14 cellular contexts compared by ENCODE assay signal in the genomic region with DNA sequence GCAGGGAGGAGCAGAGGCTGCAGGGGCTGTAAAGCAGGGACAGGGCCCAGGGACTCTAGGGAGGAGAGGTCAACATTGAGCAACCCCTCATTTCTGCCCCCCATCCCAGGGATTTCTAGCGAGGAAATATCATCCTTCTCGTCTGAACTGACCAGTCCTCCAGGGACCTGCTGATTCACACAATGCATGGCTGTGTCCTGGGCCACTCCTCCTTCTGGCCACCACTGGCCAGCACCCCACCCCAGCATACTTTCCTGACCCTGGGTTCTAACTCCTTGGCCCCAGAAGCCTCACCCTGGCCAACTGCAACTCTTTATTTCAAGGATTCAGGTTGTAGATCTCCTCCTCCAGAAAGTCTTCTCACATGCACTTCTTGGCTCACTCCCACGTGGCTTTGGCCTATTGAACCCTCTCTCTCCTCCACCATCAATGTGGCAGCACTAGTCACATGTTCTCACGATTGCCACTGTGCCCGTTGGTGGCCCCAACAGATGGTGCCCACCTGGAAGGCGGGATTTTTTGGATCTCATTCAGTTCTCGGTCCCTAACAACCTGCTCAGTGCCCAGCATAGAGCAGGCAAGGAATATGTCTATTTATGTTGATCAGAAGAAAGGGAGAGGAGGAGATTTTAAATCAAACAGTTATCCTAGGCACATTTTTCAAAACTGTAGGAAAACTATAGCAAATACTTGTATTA. TPM values are rescaled to one million over a fixed set of nuclear protein-coding genes. Genes with fewer than 3 reads are reported as not detected.
A peak's percentile ranks its signal among the peaks of the same experiment; 100 is the strongest.
DNase-seq lines count a peak whose midpoint lies in the region; ATAC-seq, FAIRE-seq and TF ChIP-seq lines count a peak whose summit lies in the region.
"Had no signal": no experiment of that assay in that cellular context is flagged by ENCODE, and none has a peak within 500 bp of the region (broad histone marks: within the 10 kb centered on the region; RNA-seq: fewer than 3 reads in every experiment).

No MANE protein-coding gene starts in this region.

- POLR2A ChIA-PET in HCT116 (lab: Charles Lee) (no interaction called here), SK-N-SH (lab: Yijun Ruan, JAX) (no interaction called here)

- H3K4me1 ChIP-seq in HCT116 (ENCODE audit: control insufficient read depth in 1 of 2, insufficient read depth in 2 of 2, low read length in 2 of 2) (peaks cover 76 to 92% of the 10 kb centered on the region in 2 experiments), right atrium auricular region (peaks cover 0 to 82% of the 10 kb centered on the region in 2 donors), SK-N-SH (ENCODE audit: control insufficient read depth in 1 of 2, insufficient read depth in 2 of 2, low read depth in 1 of 2, low read length in 1 of 2) (peaks cover 9 to 49% of the 10 kb centered on the region in 2 experiments; a peak in 1 of 4 replicates)
- H3K4me1 ChIP-seq: parathyroid adenoma had no signal

- CTCF ChIA-PET in HCT116 (lab: Charles Lee) = interaction anchor here (0.8 kb wide), 1 partner anchor 10 kb away, joined by 3 read pairs; no protein-coding TSS in a partner anchor
- CTCF ChIA-PET in SK-N-SH (lab: Yijun Ruan, JAX) = interaction anchor here (1.0 to 1.1 kb wide), 2 partner anchors 45 to 199 kb away, joined by 3 read pairs; no protein-coding TSS in a partner anchor

- WGBS in SK-N-SH (ENCODE audit: low lambda C conversion rate) = 87% methylated on average over 7 of the region's 7 CpGs

- no peak for TF ChIP-seq EP300 in SK-N-SH (IDR thresholded peaks at IDR 0.05; ENCODE audit: borderline replicate concordance in 1 of 2, low read depth in 1 of 2, low read length in 1 of 2)

- no peak for FAIRE-seq in GM19239 (lab: Jason Lieb, UNC)

- H3K27me3 ChIP-seq in HCT116 (ENCODE audit: insufficient read depth, low read length) (no peaks in the 10 kb centered on the region), right atrium auricular region (no peaks in the 10 kb centered on the region), SK-N-SH (ENCODE audit: insufficient read depth) (no peaks in the 10 kb centered on the region)
- H3K27me3 ChIP-seq: BLaER1, cardiac muscle cell, SJCRH30 had no signal

- H3K9me3 ChIP-seq in HCT116 (ENCODE audit: control insufficient read depth in 1 of 2, insufficient read depth in 1 of 2, low read depth in 1 of 2, low read length in 2 of 2) (no peaks in the 10 kb centered on the region), right atrium auricular region (no peaks in the 10 kb centered on the region), SK-N-SH (no peaks in the 10 kb centered on the region)
- H3K9me3 ChIP-seq: BLaER1, SJCRH30 had no signal

- H3K9me2 ChIP-seq in HCT116 (ENCODE audit: insufficient read depth) = no peaks in the 10 kb centered on the region
- H3K9me2 ChIP-seq in SK-N-SH = no peaks in the 10 kb centered on the region

- no peak overlapping the region for H2AFZ ChIP-seq in HCT116 (ENCODE audit: low read depth, low read length, poor library complexity, severe bottlenecking)
- H2AFZ ChIP-seq in SK-N-SH (ENCODE audit: low read depth) = no peak overlapping the region
- H2AFZ ChIP-seq: parathyroid adenoma had no signal

- TF ChIP-seq RAD21 in HCT116 (IDR thresholded peaks at IDR 0.05; ENCODE audit: low read depth) (no peak), SK-N-SH (IDR thresholded peaks at IDR 0.05; ENCODE audit: low read length) (no peak)

- H3K9ac ChIP-seq in HCT116 (ENCODE audit: low read length) (no peak overlapping the region), SK-N-SH (no peak overlapping the region)
- H3K9ac ChIP-seq: BLaER1, parathyroid adenoma had no signal

- H3K36me3 ChIP-seq in HCT116 (ENCODE audit: control insufficient read depth in 1 of 2, insufficient read depth in 2 of 2, low read length in 2 of 2) = no peaks in the 10 kb centered on the region
- no peaks in the 10 kb centered on the region for H3K36me3 ChIP-seq in right atrium auricular region
- no peaks in the 10 kb centered on the region for H3K36me3 ChIP-seq in SK-N-SH (replicated peaks in 1 of 2; ENCODE audit: control insufficient read depth in 1 of 2, insufficient read depth in 2 of 2, low read length in 1 of 2)
- H3K36me3 ChIP-seq: BLaER1, cardiac muscle cell, SJCRH30 had no signal

- H3K36me3 Mint-ChIP-seq in stimulated activated effector memory CD8-positive, alpha-beta T cell treated with anti-CD3 and anti-CD28 coated beads, Interleukin-12 subunit alpha, Interleukin-12 subunit beta, amount 100 ng/mL, for 72 hours = no peaks in the 10 kb centered on the region

- peak overlapping the region; percentile 17 for H3K27ac Mint-ChIP-seq in stimulated activated effector memory CD8-positive, alpha-beta T cell treated with anti-CD3 and anti-CD28 coated beads, Interleukin-12 subunit alpha, Interleukin-12 subunit beta, amount 100 ng/mL, for 72 hours
- H3K27ac Mint-ChIP-seq: activated naive CD4-positive, alpha-beta T cell treated with anti-CD3 and anti-CD28 coated beads for 36 hours had no signal

- intact Hi-C loops in HCT116 (cut with micrococcal nuclease) = no loop called here

- no peak overlapping the region for H3K4me3 Mint-ChIP-seq in stimulated activated effector memory CD8-positive, alpha-beta T cell treated with anti-CD3 and anti-CD28 coated beads, Interleukin-12 subunit alpha, Interleukin-12 subunit beta, amount 100 ng/mL, for 72 hours
- H3K4me3 Mint-ChIP-seq: activated naive CD4-positive, alpha-beta T cell treated with anti-CD3 and anti-CD28 coated beads for 36 hours had no signal

- H3K27ac ChIP-seq in HCT116 (ENCODE audit: low read depth, low read length) = no peak overlapping the region; the same call in 1 of the 2 replicates
- H3K27ac ChIP-seq in right atrium auricular region = peak overlapping the region; percentile 70 to 86
- H3K27ac ChIP-seq in SK-N-SH (ENCODE audit: low read depth in 2 of 2, low read length in 1 of 2) = no peak overlapping the region
- H3K27ac ChIP-seq: BLaER1, cardiac muscle cell, parathyroid adenoma, SJCRH30 had no signal

- no peak for ATAC-seq in HCT116
- ATAC-seq in stimulated activated effector memory CD8-positive, alpha-beta T cell treated with anti-CD3 and anti-CD28 coated beads, Interleukin-12 subunit alpha, Interleukin-12 subunit beta, amount 100 ng/mL, for 72 hours = no peak

- H3K4me1 Mint-ChIP-seq in stimulated activated effector memory CD8-positive, alpha-beta T cell treated with anti-CD3 and anti-CD28 coated beads, Interleukin-12 subunit alpha, Interleukin-12 subunit beta, amount 100 ng/mL, for 72 hours = no peaks in the 10 kb centered on the region

- BruUV-seq in HCT116 (replicated peaks; lab: Mats Ljungman, UMichigan) = no TSS peak

- TF ChIP-seq CTCF in HCT116 (IDR thresholded peaks at IDR 0.05 in 2 of 3, conservative IDR thresholded peaks at IDR 0.05 in 1 of 3; ENCODE audit: borderline replicate concordance in 1 of 3, insufficient read depth in 1 of 3, low read depth in 2 of 3, low read length in 2 of 3) (no peak), right atrium auricular region (IDR thresholded peaks at IDR 0.05) (no peak), SK-N-SH (IDR thresholded peaks at IDR 0.05) (no peak)

- no peak for TF ChIP-seq POLR2A in HCT116 (IDR thresholded peaks at IDR 0.05; ENCODE audit: borderline replicate concordance, extremely low read depth, insufficient read depth, insufficient read length)

- H3K4me2 ChIP-seq in HCT116 (ENCODE audit: low read length) (peak overlapping the region; percentile 15), SK-N-SH (no peak overlapping the region)

- no peak for DNase-seq in HCT116 (ENCODE audit: low read depth, low spot score)
- peak; percentile 79 for DNase-seq in cerebellar cortex (ENCODE audit: low spot score)
- no peak for DNase-seq in right atrium auricular region (ENCODE audit: low spot score)
- no peak for DNase-seq in stimulated activated effector memory CD8-positive, alpha-beta T cell treated with anti-CD3 and anti-CD28 coated beads, Interleukin-12 subunit alpha, Interleukin-12 subunit beta, amount 100 ng/mL, for 72 hours (ENCODE audit: low spot score in 2 of 2)
- no peak for DNase-seq in iPS-NIHi11 (ENCODE audit: low spot score)
- DNase-seq in SK-N-SH = no peak
- no peak for DNase-seq in GM19239 (ENCODE audit: insufficient read length, low spot score)
- no peak for DNase-seq in activated CD8-positive, alpha-beta memory T cell treated with anti-CD3 and anti-CD28 coated beads, Interleukin-2, amount 50 U/mL, for 48 hours
- DNase-seq: activated naive CD4-positive, alpha-beta T cell treated with anti-CD3 and anti-CD28 coated beads for 36 hours; mammary epithelial cell; SJCRH30 had no signal

- peaks cover 66% of the 10 kb centered on the region for H3K79me2 ChIP-seq in HCT116 (ENCODE audit: insufficient read depth, low read length)
- H3K79me2 ChIP-seq in SK-N-SH (ENCODE audit: insufficient read depth) = peaks cover 70% of the 10 kb centered on the region
- H3K79me2 ChIP-seq: parathyroid adenoma had no signal

- H4K20me1 ChIP-seq in HCT116 (ENCODE audit: insufficient read depth) (no peaks in the 10 kb centered on the region), SK-N-SH (ENCODE audit: insufficient read depth) (no peaks in the 10 kb centered on the region; the same call in 1 of the 2 replicates)
- H4K20me1 ChIP-seq: BLaER1 had no signal

- no peaks in the 10 kb centered on the region for H3K9me3 Mint-ChIP-seq in stimulated activated effector memory CD8-positive, alpha-beta T cell treated with anti-CD3 and anti-CD28 coated beads, Interleukin-12 subunit alpha, Interleukin-12 subunit beta, amount 100 ng/mL, for 72 hours
- H3K9me3 Mint-ChIP-seq: activated naive CD4-positive, alpha-beta T cell treated with anti-CD3 and anti-CD28 coated beads for 36 hours had no signal

- H3F3A ChIP-seq in SK-N-SH (replicated peaks; ENCODE audit: insufficient read depth) = no peaks in the 10 kb centered on the region

- H3K4me3 ChIP-seq in HCT116 (replicated peaks in 1 of 2; ENCODE audit: low read depth in 1 of 2, low read length in 2 of 2) = no peak overlapping the region
- H3K4me3 ChIP-seq in right atrium auricular region = no peak overlapping the region
- H3K4me3 ChIP-seq in SK-N-SH (ENCODE audit: low read depth in 2 of 2, low read length in 1 of 2) = no peak overlapping the region
- H3K4me3 ChIP-seq: BLaER1, cardiac muscle cell, SJCRH30 had no signal

- RAD21 ChIA-PET in HCT116 (lab: Charles Lee; ENCODE audit: low non-redundant PET in 1 of 2, low total read pairs in 2 of 2, uncharacterized antibody in 2 of 2, unreplicated experiment in 2 of 2) = no interaction called here

TF ChIP-seq in HCT116, 20 proteins besides CTCF, POLR2A, EP300 and RAD21 (continues in another document):
- TF ChIP-seq, protein P1, sequence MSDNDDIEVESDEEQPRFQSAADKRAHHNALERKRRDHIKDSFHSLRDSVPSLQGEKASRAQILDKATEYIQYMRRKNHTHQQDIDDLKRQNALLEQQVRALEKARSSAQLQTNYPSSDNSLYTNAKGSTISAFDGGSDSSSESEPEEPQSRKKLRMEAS (IDR thresholded peaks at IDR 0.05) = peak; percentile 14; the same call in 1 of the 2 replicates

TF ChIP-seq in SK-N-SH, 30 proteins besides CTCF, POLR2A, EP300 and RAD21 (continues in another document):
- no peak for TF ChIP-seq SMC3 (IDR thresholded peaks at IDR 0.05; ENCODE audit: low read depth, low read length)
- no peak for TF ChIP-seq ELF1 (IDR thresholded peaks at IDR 0.05)

RNA-seq across cellular contexts. Expression of a gene that starts 41.5 kb away (rescaled TPM):
- total RNA-seq in HCT116 (2021; ENCODE audit: unreplicated experiment) = 60.2 TPM
- polyA plus RNA-seq in HCT116 (2012) = 54.1 and 58.2 TPM in 2 replicates
- total RNA-seq in right atrium auricular region = 10 to 100 TPM; 32.5 to 33.3 TPM
- polyA plus RNA-seq in SK-N-SH (2012; rRNA removed) = 50.3 and 58.9 TPM in 2 replicates
- polyA plus RNA-seq in SK-N-SH (2012; cell fraction: cytosol; rRNA removed) = 25.4 and 31.6 TPM in 2 replicates
- 207 and 306 TPM in 2 replicates for polyA plus RNA-seq in SK-N-SH (2012; cell fraction: nucleus; rRNA removed)

Comparison
In these comparisons a context has a peak if more than half of its experiments do, and no peak if none do; other contexts are left out.
1. H3K27ac ChIP-seq: peak in right atrium auricular region (2 of 2); none in HCT116 (single experiment) and SK-N-SH (0 of 2).